Comparison of ENCODE assay signal across 1 cellular context in the genomic region with DNA sequence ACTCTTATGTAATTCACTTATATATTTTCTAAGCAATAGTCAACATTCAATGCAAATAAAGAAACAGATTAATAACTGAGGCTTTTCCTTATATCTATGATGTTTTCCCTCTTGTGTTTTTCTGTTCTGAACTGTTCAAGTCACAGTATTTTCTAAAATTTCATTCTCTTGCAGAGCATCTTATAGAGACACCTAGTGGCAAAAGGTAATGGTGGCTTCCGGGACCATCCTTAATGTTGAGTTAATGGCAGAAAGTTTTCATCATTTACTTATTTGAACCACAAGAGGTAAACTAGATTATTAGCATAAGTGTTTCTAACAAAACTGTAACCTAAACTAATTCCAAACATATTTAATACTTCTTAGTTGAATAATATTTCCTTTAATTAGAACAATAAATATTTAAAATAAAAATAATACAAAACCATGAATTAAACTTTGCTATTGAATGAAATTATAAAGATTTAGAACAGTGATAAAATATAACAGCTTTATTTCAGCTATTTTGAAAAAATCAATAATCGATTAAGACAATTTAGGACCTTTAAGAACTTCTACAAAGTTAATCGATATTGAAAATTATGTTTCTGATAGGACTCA.
TF ChIP-seq lines count a peak whose summit lies in the region.

No MANE protein-coding gene starts in this region.

TF ChIP-seq in H1, 55 proteins besides CTCF, POLR2A, EP300 and RAD21 (continued from another document):
- no peak for TF ChIP-seq NANOG (IDR thresholded peaks at IDR 0.05; ENCODE audit: insufficient read depth, low read depth, low read length, poor library complexity, severe bottlenecking)
- TF ChIP-seq YY1 (IDR thresholded peaks at IDR 0.05; ENCODE audit: low read depth, low read length) = no peak
- no peak for TF ChIP-seq KDM5A (IDR thresholded peaks at IDR 0.05; ENCODE audit: low read length)
- TF ChIP-seq CREB1 (IDR thresholded peaks at IDR 0.05) = no peak
- no peak for TF ChIP-seq JUND (IDR thresholded peaks at IDR 0.05; ENCODE audit: low read length)
- TF ChIP-seq, protein P1, sequence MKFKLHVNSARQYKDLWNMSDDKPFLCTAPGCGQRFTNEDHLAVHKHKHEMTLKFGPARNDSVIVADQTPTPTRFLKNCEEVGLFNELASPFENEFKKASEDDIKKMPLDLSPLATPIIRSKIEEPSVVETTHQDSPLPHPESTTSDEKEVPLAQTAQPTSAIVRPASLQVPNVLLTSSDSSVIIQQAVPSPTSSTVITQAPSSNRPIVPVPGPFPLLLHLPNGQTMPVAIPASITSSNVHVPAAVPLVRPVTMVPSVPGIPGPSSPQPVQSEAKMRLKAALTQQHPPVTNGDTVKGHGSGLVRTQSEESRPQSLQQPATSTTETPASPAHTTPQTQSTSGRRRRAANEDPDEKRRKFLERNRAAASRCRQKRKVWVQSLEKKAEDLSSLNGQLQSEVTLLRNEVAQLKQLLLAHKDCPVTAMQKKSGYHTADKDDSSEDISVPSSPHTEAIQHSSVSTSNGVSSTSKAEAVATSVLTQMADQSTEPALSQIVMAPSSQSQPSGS (IDR thresholded peaks at IDR 0.05; ENCODE audit: low read length) = no peak
- no peak for TF ChIP-seq POLR2AphosphoS5 (IDR thresholded peaks at IDR 0.05; ENCODE audit: low read depth, low read length)
- no peak for TF ChIP-seq CBX5 (IDR thresholded peaks at IDR 0.05; ENCODE audit: low read depth, low read length)
- TF ChIP-seq TEAD4 (IDR thresholded peaks at IDR 0.05; ENCODE audit: low read depth, low read length) = no peak
- TF ChIP-seq, protein P2, sequence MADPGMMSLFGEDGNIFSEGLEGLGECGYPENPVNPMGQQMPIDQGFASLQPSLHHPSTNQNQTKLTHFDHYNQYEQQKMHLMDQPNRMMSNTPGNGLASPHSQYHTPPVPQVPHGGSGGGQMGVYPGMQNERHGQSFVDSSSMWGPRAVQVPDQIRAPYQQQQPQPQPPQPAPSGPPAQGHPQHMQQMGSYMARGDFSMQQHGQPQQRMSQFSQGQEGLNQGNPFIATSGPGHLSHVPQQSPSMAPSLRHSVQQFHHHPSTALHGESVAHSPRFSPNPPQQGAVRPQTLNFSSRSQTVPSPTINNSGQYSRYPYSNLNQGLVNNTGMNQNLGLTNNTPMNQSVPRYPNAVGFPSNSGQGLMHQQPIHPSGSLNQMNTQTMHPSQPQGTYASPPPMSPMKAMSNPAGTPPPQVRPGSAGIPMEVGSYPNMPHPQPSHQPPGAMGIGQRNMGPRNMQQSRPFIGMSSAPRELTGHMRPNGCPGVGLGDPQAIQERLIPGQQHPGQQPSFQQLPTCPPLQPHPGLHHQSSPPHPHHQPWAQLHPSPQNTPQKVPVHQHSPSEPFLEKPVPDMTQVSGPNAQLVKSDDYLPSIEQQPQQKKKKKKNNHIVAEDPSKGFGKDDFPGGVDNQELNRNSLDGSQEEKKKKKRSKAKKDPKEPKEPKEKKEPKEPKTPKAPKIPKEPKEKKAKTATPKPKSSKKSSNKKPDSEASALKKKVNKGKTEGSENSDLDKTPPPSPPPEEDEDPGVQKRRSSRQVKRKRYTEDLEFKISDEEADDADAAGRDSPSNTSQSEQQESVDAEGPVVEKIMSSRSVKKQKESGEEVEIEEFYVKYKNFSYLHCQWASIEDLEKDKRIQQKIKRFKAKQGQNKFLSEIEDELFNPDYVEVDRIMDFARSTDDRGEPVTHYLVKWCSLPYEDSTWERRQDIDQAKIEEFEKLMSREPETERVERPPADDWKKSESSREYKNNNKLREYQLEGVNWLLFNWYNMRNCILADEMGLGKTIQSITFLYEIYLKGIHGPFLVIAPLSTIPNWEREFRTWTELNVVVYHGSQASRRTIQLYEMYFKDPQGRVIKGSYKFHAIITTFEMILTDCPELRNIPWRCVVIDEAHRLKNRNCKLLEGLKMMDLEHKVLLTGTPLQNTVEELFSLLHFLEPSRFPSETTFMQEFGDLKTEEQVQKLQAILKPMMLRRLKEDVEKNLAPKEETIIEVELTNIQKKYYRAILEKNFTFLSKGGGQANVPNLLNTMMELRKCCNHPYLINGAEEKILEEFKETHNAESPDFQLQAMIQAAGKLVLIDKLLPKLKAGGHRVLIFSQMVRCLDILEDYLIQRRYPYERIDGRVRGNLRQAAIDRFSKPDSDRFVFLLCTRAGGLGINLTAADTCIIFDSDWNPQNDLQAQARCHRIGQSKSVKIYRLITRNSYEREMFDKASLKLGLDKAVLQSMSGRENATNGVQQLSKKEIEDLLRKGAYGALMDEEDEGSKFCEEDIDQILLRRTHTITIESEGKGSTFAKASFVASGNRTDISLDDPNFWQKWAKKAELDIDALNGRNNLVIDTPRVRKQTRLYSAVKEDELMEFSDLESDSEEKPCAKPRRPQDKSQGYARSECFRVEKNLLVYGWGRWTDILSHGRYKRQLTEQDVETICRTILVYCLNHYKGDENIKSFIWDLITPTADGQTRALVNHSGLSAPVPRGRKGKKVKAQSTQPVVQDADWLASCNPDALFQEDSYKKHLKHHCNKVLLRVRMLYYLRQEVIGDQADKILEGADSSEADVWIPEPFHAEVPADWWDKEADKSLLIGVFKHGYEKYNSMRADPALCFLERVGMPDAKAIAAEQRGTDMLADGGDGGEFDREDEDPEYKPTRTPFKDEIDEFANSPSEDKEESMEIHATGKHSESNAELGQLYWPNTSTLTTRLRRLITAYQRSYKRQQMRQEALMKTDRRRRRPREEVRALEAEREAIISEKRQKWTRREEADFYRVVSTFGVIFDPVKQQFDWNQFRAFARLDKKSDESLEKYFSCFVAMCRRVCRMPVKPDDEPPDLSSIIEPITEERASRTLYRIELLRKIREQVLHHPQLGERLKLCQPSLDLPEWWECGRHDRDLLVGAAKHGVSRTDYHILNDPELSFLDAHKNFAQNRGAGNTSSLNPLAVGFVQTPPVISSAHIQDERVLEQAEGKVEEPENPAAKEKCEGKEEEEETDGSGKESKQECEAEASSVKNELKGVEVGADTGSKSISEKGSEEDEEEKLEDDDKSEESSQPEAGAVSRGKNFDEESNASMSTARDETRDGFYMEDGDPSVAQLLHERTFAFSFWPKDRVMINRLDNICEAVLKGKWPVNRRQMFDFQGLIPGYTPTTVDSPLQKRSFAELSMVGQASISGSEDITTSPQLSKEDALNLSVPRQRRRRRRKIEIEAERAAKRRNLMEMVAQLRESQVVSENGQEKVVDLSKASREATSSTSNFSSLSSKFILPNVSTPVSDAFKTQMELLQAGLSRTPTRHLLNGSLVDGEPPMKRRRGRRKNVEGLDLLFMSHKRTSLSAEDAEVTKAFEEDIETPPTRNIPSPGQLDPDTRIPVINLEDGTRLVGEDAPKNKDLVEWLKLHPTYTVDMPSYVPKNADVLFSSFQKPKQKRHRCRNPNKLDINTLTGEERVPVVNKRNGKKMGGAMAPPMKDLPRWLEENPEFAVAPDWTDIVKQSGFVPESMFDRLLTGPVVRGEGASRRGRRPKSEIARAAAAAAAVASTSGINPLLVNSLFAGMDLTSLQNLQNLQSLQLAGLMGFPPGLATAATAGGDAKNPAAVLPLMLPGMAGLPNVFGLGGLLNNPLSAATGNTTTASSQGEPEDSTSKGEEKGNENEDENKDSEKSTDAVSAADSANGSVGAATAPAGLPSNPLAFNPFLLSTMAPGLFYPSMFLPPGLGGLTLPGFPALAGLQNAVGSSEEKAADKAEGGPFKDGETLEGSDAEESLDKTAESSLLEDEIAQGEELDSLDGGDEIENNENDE (IDR thresholded peaks at IDR 0.05; ENCODE audit: insufficient replicate concordance, low read length) = no peak
- no peak for TF ChIP-seq EZH2 (IDR thresholded peaks at IDR 0.05; ENCODE audit: low read depth, low read length, severe bottlenecking)
- TF ChIP-seq, protein P3, sequence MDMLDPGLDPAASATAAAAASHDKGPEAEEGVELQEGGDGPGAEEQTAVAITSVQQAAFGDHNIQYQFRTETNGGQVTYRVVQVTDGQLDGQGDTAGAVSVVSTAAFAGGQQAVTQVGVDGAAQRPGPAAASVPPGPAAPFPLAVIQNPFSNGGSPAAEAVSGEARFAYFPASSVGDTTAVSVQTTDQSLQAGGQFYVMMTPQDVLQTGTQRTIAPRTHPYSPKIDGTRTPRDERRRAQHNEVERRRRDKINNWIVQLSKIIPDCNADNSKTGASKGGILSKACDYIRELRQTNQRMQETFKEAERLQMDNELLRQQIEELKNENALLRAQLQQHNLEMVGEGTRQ (IDR thresholded peaks at IDR 0.05; ENCODE audit: low read length) = no peak
